ENCODE assay signal across 13 cellular contexts in genomic region chr9:79224672-79225433, GRCh38.
DNase-seq lines count a peak whose midpoint lies in the region; ATAC-seq and TF ChIP-seq lines count a peak whose summit lies in the region.
"Had no signal": no experiment of that assay in that cellular context is flagged by ENCODE, and none has a peak within 500 bp of the region (broad histone marks: within the 10 kb centered on the region; RNA-seq: fewer than 3 reads in every experiment).

No MANE protein-coding gene starts in this region.

- intact Hi-C loops in ovary (cut with DNase I), result no loop called here

- WGBS in ovary, 3 donors, result 80 to 83% (median 82%) methylated on average over 3 of the region's 3 CpGs

- no peak for ATAC-seq in GM21390 (IDR thresholded peaks at IDR 0.05; ENCODE audit: unreplicated experiment)
- ATAC-seq: activated CD8-positive, alpha-beta memory T cell treated with anti-CD3 and anti-CD28 coated beads, Interleukin-2, amount 10 ng/mL, durations not matched to agents 7 days and 5 days; activated naive CD4-positive, alpha-beta T cell treated with anti-CD3 and anti-CD28 coated beads, Interleukin-2, amount 50 U/mL, for 72 hours; GM23338 had no signal

- peak; percentile 58 for DNase-seq in SIG-M5 treated with dmso at 0.1 percent for 504 hours (lab: John Stamatoyannopoulos, UW; ENCODE audit: unreplicated experiment)
- DNase-seq in SIG-M5 (lab: John Stamatoyannopoulos, UW), result no peak
- DNase-seq in RPMI7951 (ENCODE audit: low read depth), result peak; percentile 91
- DNase-seq in fibroblast of peridontal ligament (ENCODE audit: extremely low read depth), result peak; percentile 96
- no peak for DNase-seq in NCI-H1417 treated with DMSO at 0.1 percent for 48 hours (lab: John Stamatoyannopoulos, UW)
- no peak for DNase-seq in COLO668 (lab: John Stamatoyannopoulos, UW; ENCODE audit: unreplicated experiment)
- no peak for DNase-seq in ovary
- DNase-seq: activated CD8-positive, alpha-beta memory T cell treated with anti-CD3 and anti-CD28 coated beads, Interleukin-2, amount 10 ng/mL, durations not matched to agents 7 days and 5 days; BE2C; NCI-H1930 had no signal

- no peak overlapping the region for H3K27ac ChIP-seq in ovary

- H3K4me3 ChIP-seq in ovary, result no peak overlapping the region
- H3K4me3 ChIP-seq: GM23338 had no signal

- TF ChIP-seq EP300 in ovary (IDR thresholded peaks at IDR 0.05), result no peak

- no peaks in the 10 kb centered on the region for H3K36me3 ChIP-seq in ovary
- H3K36me3 ChIP-seq: BE2C had no signal

- H3K9me3 ChIP-seq in ovary, result no peaks in the 10 kb centered on the region
- H3K9me3 ChIP-seq: BE2C had no signal

- H3K4me1 ChIP-seq in ovary (ENCODE audit: insufficient read depth), result no peaks in the 10 kb centered on the region
- H3K4me1 ChIP-seq: BE2C had no signal

- TF ChIP-seq CTCF in ovary (IDR thresholded peaks at IDR 0.05), result no peak

- TF ChIP-seq POLR2A in ovary (IDR thresholded peaks at IDR 0.05), result no peak

- no peaks in the 10 kb centered on the region for H3K27me3 ChIP-seq in ovary
- H3K27me3 ChIP-seq: BE2C had no signal

Comparison
In these comparisons a context has a peak if more than half of its experiments do, and no peak if none do; other contexts are left out.
1. DNase-seq: peak in SIG-M5 treated with dmso at 0.1 percent for 504 hours (single experiment), RPMI7951 (single experiment) and fibroblast of peridontal ligament (single experiment); none in SIG-M5 (single experiment), NCI-H1417 treated with DMSO at 0.1 percent for 48 hours (single experiment), COLO668 (single experiment) and ovary (0 of 5).